12 cellular contexts compared by ENCODE assay signal in genomic region chr2:45759310-45759851, GRCh38.
DNase-seq lines count a peak whose midpoint lies in the region; ATAC-seq and TF ChIP-seq lines count a peak whose summit lies in the region.
"Had no signal": no experiment of that assay in that cellular context is flagged by ENCODE, and none has a peak within 500 bp of the region (broad histone marks: within the 10 kb centered on the region; RNA-seq: fewer than 3 reads in every experiment).

No MANE protein-coding gene starts in this region.

- no peak for TF ChIP-seq CTCF in uterus (IDR thresholded peaks at IDR 0.05)

- no peak for TF ChIP-seq POLR2A in uterus (IDR thresholded peaks at IDR 0.05)

- no peak for ATAC-seq in HG02678 (IDR thresholded peaks at IDR 0.05; ENCODE audit: unreplicated experiment)
- ATAC-seq: activated CD8-positive, alpha-beta T cell treated with anti-CD3 and anti-CD28 coated beads for 36 hours had no signal

- no peaks in the 10 kb centered on the region for H3K36me3 ChIP-seq in uterus
- H3K36me3 ChIP-seq: ascending aorta had no signal

- no peaks in the 10 kb centered on the region for H3K27me3 ChIP-seq in uterus
- H3K27me3 ChIP-seq: ascending aorta had no signal

- H3K4me3 ChIP-seq in uterus: no peak overlapping the region
- H3K4me3 ChIP-seq: ascending aorta had no signal

- no peaks in the 10 kb centered on the region for H3K9me3 ChIP-seq in uterus
- H3K9me3 ChIP-seq: ascending aorta had no signal

- peak overlapping the region; percentile 56 to 70 for H3K27ac ChIP-seq in uterus
- H3K27ac ChIP-seq: ascending aorta, parathyroid adenoma had no signal

- peaks cover 0 to 6% of the 10 kb centered on the region in 2 donors for H3K4me1 ChIP-seq in uterus
- H3K4me1 ChIP-seq: ascending aorta had no signal

- intact Hi-C loops in uterus (cut with DNase I; ENCODE audit: low total_unique reads): no loop called here

- peak; percentile 22 to 70 (median 58) for DNase-seq in NCI-H1417 (lab: John Stamatoyannopoulos, UW)
- no peak for DNase-seq in NCI-H1417 treated with DMSO at 0.1 percent for 48 hours (lab: John Stamatoyannopoulos, UW)
- peak; percentile 19 for DNase-seq in astrocyte of the hippocampus (ENCODE audit: low read depth, low spot score)
- DNase-seq in hepatic stellate cell (ENCODE audit: low spot score): peak; percentile 47
- DNase-seq in uterus: peak; percentile 40 to 55
- no peak for DNase-seq in RPMI8226
- DNase-seq in stimulated activated CD4-positive, alpha-beta T cell treated with anti-CD3 and anti-CD28 coated beads, Interleukin-4, amount 100 ng/mL, for 1 hour: no peak
- DNase-seq: activated CD8-positive, alpha-beta T cell treated with anti-CD3 and anti-CD28 coated beads for 36 hours; stimulated activated CD8-positive, alpha-beta memory T cell treated with anti-CD3 and anti-CD28 coated beads, Interleukin-4, amount 100 ng/mL, for 48 hours had no signal

Comparison
In these comparisons a context has a peak if more than half of its experiments do, and no peak if none do; other contexts are left out.
1. DNase-seq: peak in NCI-H1417 (3 of 3), astrocyte of the hippocampus (single experiment), hepatic stellate cell (single experiment) and uterus (2 of 2); none in NCI-H1417 treated with DMSO at 0.1 percent for 48 hours (single experiment), RPMI8226 (single experiment) and stimulated activated CD4-positive, alpha-beta T cell treated with anti-CD3 and anti-CD28 coated beads, Interleukin-4, amount 100 ng/mL, for 1 hour (single experiment).